In the genomic region with DNA sequence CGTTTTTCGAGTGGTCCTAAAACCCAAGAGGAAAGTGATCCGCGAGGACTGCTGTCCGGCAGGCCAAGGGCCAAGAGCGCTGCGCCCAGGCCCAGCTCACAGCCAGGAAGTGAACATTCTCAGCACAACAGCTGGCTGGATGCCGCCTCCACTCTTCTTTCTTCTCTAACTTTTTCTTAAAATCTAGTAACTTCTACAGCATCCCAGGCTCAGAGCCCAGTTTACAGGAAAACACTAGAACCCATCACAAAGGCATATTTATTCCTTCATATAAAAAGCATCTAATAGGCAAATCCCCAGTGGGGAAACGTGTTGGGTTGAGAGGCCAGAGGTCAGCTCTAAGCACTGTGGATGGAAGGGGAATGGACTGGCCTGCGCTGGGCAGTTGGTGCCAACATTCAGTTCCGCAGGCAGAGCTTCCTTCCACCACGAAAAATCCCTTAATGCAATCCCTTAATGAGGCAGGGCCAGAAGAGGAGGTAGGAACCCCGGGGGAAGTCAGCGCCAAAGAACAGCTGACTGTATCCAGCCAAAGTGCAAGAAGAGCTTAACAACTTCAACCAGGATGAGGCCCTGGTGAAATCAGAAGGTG, we compare ENCODE assay signal across 12 cellular contexts.
DNase-seq lines count a peak whose midpoint lies in the region; ATAC-seq, FAIRE-seq and TF ChIP-seq lines count a peak whose summit lies in the region.
"Had no signal": no experiment of that assay in that cellular context is flagged by ENCODE, and none has a peak within 500 bp of the region (broad histone marks: within the 10 kb centered on the region; RNA-seq: fewer than 3 reads in every experiment).

No MANE protein-coding gene starts in this region.

- no peak for TF ChIP-seq POLR2A in testis (IDR thresholded peaks at IDR 0.05)

- DNase-seq in fibroblast of pulmonary artery (ENCODE audit: low read depth) (peak; percentile 51), testis (peak; percentile 86), HTR-8/SVneo (ENCODE audit: insufficient read length, low spot score) (no peak)
- DNase-seq: adrenal gland, NCI-H2107 had no signal

- intact Hi-C loops in testis (cut with DNase I; ENCODE audit: low total_unique reads) = no loop called here

- H3K4me1 ChIP-seq in muscle layer of colon (ENCODE audit: insufficient read depth, low read length) (peaks cover 24% of the 10 kb centered on the region), testis (peaks cover 68% of the 10 kb centered on the region)

- H3K27me3 ChIP-seq in muscle layer of colon (ENCODE audit: control insufficient read depth in 1 of 2, insufficient read depth in 2 of 2, low read length in 2 of 2) (no peaks in the 10 kb centered on the region), testis (no peaks in the 10 kb centered on the region)
- H3K27me3 ChIP-seq: adrenal gland, pancreas had no signal

- WGBS in adipose tissue, 3 donors = 43 to 76% (median 57%) methylated on average over 14 of the region's 14 CpGs
- 39 to 58% methylated on average over 14 of the region's 14 CpGs for WGBS in testis, 2 donors

- H3K9ac ChIP-seq in muscle layer of colon (ENCODE audit: low read length) = no peak overlapping the region

- H3K27ac ChIP-seq in adipose tissue (ENCODE audit: low read depth, low read length) (peak overlapping the region; percentile 38), muscle layer of colon (ENCODE audit: low read depth, low read length) (peak overlapping the region; percentile 19), testis (peak overlapping the region; percentile 71 to 72)

- ATAC-seq in HG03139 (IDR thresholded peaks at IDR 0.05; ENCODE audit: unreplicated experiment) (no peak), GM19351 (IDR thresholded peaks at IDR 0.05; ENCODE audit: unreplicated experiment) (no peak), HG02884 (IDR thresholded peaks at IDR 0.05; ENCODE audit: unreplicated experiment) (no peak)
- ATAC-seq: K562 had no signal

- TF ChIP-seq CTCF in fibroblast of pulmonary artery (IDR thresholded peaks at IDR 0.05; ENCODE audit: low read length, missing control alignments) (no peak), testis (IDR thresholded peaks at IDR 0.05) (no peak)

- no peaks in the 10 kb centered on the region for H3K9me3 ChIP-seq in muscle layer of colon (ENCODE audit: low read length)
- H3K9me3 ChIP-seq in testis = no peaks in the 10 kb centered on the region
- H3K9me3 ChIP-seq: adrenal gland, pancreas had no signal

- no peak for FAIRE-seq in HTR-8/SVneo (lab: Jason Lieb, UNC)
- FAIRE-seq: K562, pancreas had no signal

- no peak overlapping the region for H3K4me3 ChIP-seq in fibroblast of pulmonary artery (replicated peaks; ENCODE audit: low read depth, low read length)
- H3K4me3 ChIP-seq in muscle layer of colon (ENCODE audit: low read depth in 1 of 2, low read length in 2 of 2) = no peak overlapping the region
- H3K4me3 ChIP-seq in testis = no peak overlapping the region
- H3K4me3 ChIP-seq: adrenal gland, K562, pancreas had no signal

- H3K36me3 ChIP-seq in muscle layer of colon (ENCODE audit: insufficient read depth, low read length) (peaks cover 3% of the 10 kb centered on the region), testis (ENCODE audit: low read depth, missing control alignments) (no peaks in the 10 kb centered on the region)
- H3K36me3 ChIP-seq: adrenal gland, pancreas had no signal

Comparison
In these comparisons a context has a peak if more than half of its experiments do, and no peak if none do; other contexts are left out.
1. H3K27ac ChIP-seq: peak in every context shown above with its lines; median percentile 72 in testis; 38 in adipose tissue; 19 in muscle layer of colon.